In the genomic region with DNA sequence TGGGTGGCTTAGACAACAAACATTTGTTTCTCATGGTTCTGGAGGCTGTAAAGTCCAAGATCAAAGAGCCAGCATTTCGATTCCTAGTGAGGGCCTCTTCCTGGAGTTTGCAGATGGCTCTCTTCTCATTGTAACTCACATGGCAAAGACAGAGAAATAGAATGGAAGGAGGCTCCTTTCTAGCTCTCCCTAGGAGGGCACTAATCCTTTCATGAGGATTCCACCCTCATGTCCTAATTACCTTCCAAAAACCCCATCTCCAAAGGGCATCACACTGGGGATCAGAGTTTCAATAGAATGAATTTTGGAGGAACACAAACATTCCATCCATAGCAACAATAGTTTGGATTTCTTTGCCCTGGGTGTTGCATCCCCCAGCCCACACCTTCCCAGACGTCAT, we compare ENCODE assay signal across 20 cellular contexts.
DNase-seq lines count a peak whose midpoint lies in the region; ATAC-seq, FAIRE-seq and TF ChIP-seq lines count a peak whose summit lies in the region.
"Had no signal": no experiment of that assay in that cellular context is flagged by ENCODE, and none has a peak within 500 bp of the region (broad histone marks: within the 10 kb centered on the region; RNA-seq: fewer than 3 reads in every experiment).

No MANE protein-coding gene starts in this region.

- no TSS peak for BruUV-seq in HepG2 (replicated peaks; lab: Mats Ljungman, UMichigan)

- no peak for TF ChIP-seq CTCF in HepG2 (CRISPR knock-in tag; IDR thresholded peaks at IDR 0.05)
- TF ChIP-seq CTCF in right lobe of liver (IDR thresholded peaks at IDR 0.05): no peak
- TF ChIP-seq CTCF in neural progenitor cell (IDR thresholded peaks at IDR 0.05): no peak
- TF ChIP-seq CTCF in psoas muscle (IDR thresholded peaks at IDR 0.05): no peak

- in situ Hi-C loops in HepG2 (cut with HindIII; ENCODE audit: extremely low pct_ligation_motif_present, low pct_unique_long_range_greater_than_20kb): no loop called here

- H3K4me3 ChIP-seq in HepG2 (replicated peaks in 1 of 3; ENCODE audit: insufficient read depth in 1 of 3, low read depth in 2 of 3, low read length in 3 of 3) (no peak overlapping the region), right lobe of liver (no peak overlapping the region), ectodermal cell (ENCODE audit: insufficient read depth, low read depth, low read length) (no peak overlapping the region), neural progenitor cell (no peak overlapping the region), psoas muscle (no peak overlapping the region)
- H3K4me3 ChIP-seq: BLaER1 had no signal

- H3K27ac ChIP-seq in HepG2 (ENCODE audit: extremely low read length, insufficient read depth, low read length): no peak overlapping the region
- H3K27ac ChIP-seq in right lobe of liver: no peak overlapping the region
- H3K27ac ChIP-seq in ectodermal cell (ENCODE audit: insufficient read depth, low read depth, low read length, poor library complexity, severe bottlenecking): peak overlapping the region; percentile 45
- peak overlapping the region; percentile 67 for H3K27ac ChIP-seq in neural progenitor cell
- H3K27ac ChIP-seq in psoas muscle: no peak overlapping the region
- H3K27ac ChIP-seq: 22Rv1, BLaER1, HL-60 had no signal

- TF ChIP-seq EP300 in HepG2 (IDR thresholded peaks at IDR 0.05; ENCODE audit: low read depth in 2 of 2, low read length in 2 of 2) (no peak), HepG2 (CRISPR knock-in tag; IDR thresholded peaks at IDR 0.05; ENCODE audit: borderline replicate concordance) (no peak)

- no peak overlapping the region for H3K27ac Mint-ChIP-seq in neural progenitor cell
- H3K27ac Mint-ChIP-seq in activated T-helper 17 cell treated with anti-CD3 and anti-CD28 coated beads, Interleukin-2, amount 50 U/mL, for 72 hours: no peak overlapping the region
- H3K27ac Mint-ChIP-seq: CD8-positive, alpha-beta memory T cell; HFFc6; IgD-negative memory B cell had no signal

- H3K9ac ChIP-seq in HepG2 (ENCODE audit: insufficient read depth, low read depth, low read length): no peak overlapping the region
- no peak overlapping the region for H3K9ac ChIP-seq in neural progenitor cell
- H3K9ac ChIP-seq: BLaER1 had no signal

- H3K4me1 ChIP-seq in HepG2 (ENCODE audit: insufficient read depth, low read length) (peaks cover 29% of the 10 kb centered on the region), right lobe of liver (peaks cover 0 to 22% (median 7%) of the 10 kb centered on the region in 4 donors), ectodermal cell (ENCODE audit: control insufficient read depth, insufficient read depth, low read length) (peaks cover 5% of the 10 kb centered on the region), neural progenitor cell (peaks cover 56% of the 10 kb centered on the region), psoas muscle (no peaks in the 10 kb centered on the region)
- H3K4me1 ChIP-seq: BLaER1, Caco-2 had no signal

- H3K36me3 Mint-ChIP-seq in neural progenitor cell: peaks cover 2% of the 10 kb centered on the region
- H3K36me3 Mint-ChIP-seq in activated T-helper 17 cell treated with anti-CD3 and anti-CD28 coated beads, Interleukin-2, amount 50 U/mL, for 72 hours (ENCODE audit: low read depth): no peaks in the 10 kb centered on the region
- H3K36me3 Mint-ChIP-seq: CD8-positive, alpha-beta memory T cell; IgD-negative memory B cell had no signal

- H3K4me1 Mint-ChIP-seq in neural progenitor cell: peaks cover 46% of the 10 kb centered on the region
- no peaks in the 10 kb centered on the region for H3K4me1 Mint-ChIP-seq in activated T-helper 17 cell treated with anti-CD3 and anti-CD28 coated beads, Interleukin-2, amount 50 U/mL, for 72 hours
- H3K4me1 Mint-ChIP-seq: CD8-positive, alpha-beta memory T cell had no signal

- TF ChIP-seq POLR2A in HepG2 (IDR thresholded peaks at IDR 0.05; ENCODE audit: insufficient read depth in 1 of 2, low read depth in 2 of 2, low read length in 2 of 2) (no peak), right lobe of liver (IDR thresholded peaks at IDR 0.05) (no peak)

- WGBS in HepG2 (ENCODE audit: low lambda C conversion rate): 8% methylated on average over 2 of the region's 2 CpGs
- WGBS in right lobe of liver (ENCODE audit: insufficient coverage, low coverage, low lambda C conversion rate, missing lambda C conversion rate): 89% methylated on average over 2 of the region's 2 CpGs
- WGBS in ectodermal cell, 2 experiments: 13 to 17% methylated on average over 1 of the region's 2 CpGs
- 78 to 82% (median 80%) methylated on average over 2 of the region's 2 CpGs for WGBS in psoas muscle, 3 donors

- peaks cover 43% of the 10 kb centered on the region for H3F3A ChIP-seq in neural progenitor cell (ENCODE audit: low read depth)

- H2AFZ ChIP-seq in HepG2 (ENCODE audit: low read length): no peak overlapping the region
- H2AFZ ChIP-seq in neural progenitor cell (replicated peaks): no peak overlapping the region

- H3K4me3 Mint-ChIP-seq in neural progenitor cell: no peak overlapping the region
- no peak overlapping the region for H3K4me3 Mint-ChIP-seq in activated T-helper 17 cell treated with anti-CD3 and anti-CD28 coated beads, Interleukin-2, amount 50 U/mL, for 72 hours
- H3K4me3 Mint-ChIP-seq: CD8-positive, alpha-beta memory T cell; HFFc6; IgD-negative memory B cell had no signal

- no peaks in the 10 kb centered on the region for H3K27me3 ChIP-seq in HepG2 (ENCODE audit: control insufficient read depth in 1 of 2, insufficient read depth in 2 of 2, low read length in 2 of 2)
- no peaks in the 10 kb centered on the region for H3K27me3 ChIP-seq in right lobe of liver
- H3K27me3 ChIP-seq in ectodermal cell (ENCODE audit: control insufficient read depth, insufficient read depth, low read length, poor library complexity, severe bottlenecking): no peaks in the 10 kb centered on the region
- H3K27me3 ChIP-seq in neural progenitor cell: no peaks in the 10 kb centered on the region
- H3K27me3 ChIP-seq in psoas muscle (ENCODE audit: insufficient read depth in 3 of 3, low read length in 2 of 3): no peaks in the 10 kb centered on the region
- H3K27me3 ChIP-seq: BLaER1 had no signal

- no peak for ATAC-seq in HepG2
- ATAC-seq in right lobe of liver: no peak
- no peak for ATAC-seq in psoas muscle
- no peak for ATAC-seq in SK-N-SH treated with all-trans-retinoic acid at 6 μM for 48 hours
- ATAC-seq in activated T-helper 17 cell treated with anti-CD3 and anti-CD28 coated beads, Interleukin-2, amount 50 U/mL, for 72 hours (replicated peaks): no peak

- no peak for FAIRE-seq in HepG2 (lab: Jason Lieb, UNC)
- FAIRE-seq: GM12892, GM19239, H1 had no signal

- intact Hi-C loops in HepG2 (cut with micrococcal nuclease; ENCODE audit: unreplicated experiment) (no loop called here), right lobe of liver (cut with DNase I) (no loop called here), psoas muscle (cut with DNase I) (no loop called here)

- POLR2A ChIA-PET in HepG2 (lab: Yijun Ruan, JAX): no interaction called here

- H3K9me3 ChIP-seq in HepG2 (ENCODE audit: low read length) (peaks cover 32% of the 10 kb centered on the region), right lobe of liver (no peaks in the 10 kb centered on the region), ectodermal cell (ENCODE audit: control insufficient read depth, low read length) (no peaks in the 10 kb centered on the region), neural progenitor cell (ENCODE audit: low read depth) (no peaks in the 10 kb centered on the region), psoas muscle (no peaks in the 10 kb centered on the region)
- H3K9me3 ChIP-seq: BLaER1, Caco-2 had no signal

- no peak for TF ChIP-seq RAD21 in HepG2 (CRISPR knock-in tag; IDR thresholded peaks at IDR 0.05)

- H3K4me2 ChIP-seq in HepG2 (ENCODE audit: low read depth, low read length) (no peak overlapping the region), neural progenitor cell (no peak overlapping the region)
- H3K4me2 ChIP-seq: BLaER1 had no signal

- CTCF ChIA-PET in HepG2 (lab: Yijun Ruan, JAX; ENCODE audit: low intra/inter-chr PET ratio, low total read pairs): no interaction called here

- peaks cover 3% of the 10 kb centered on the region for H3K27me3 Mint-ChIP-seq in neural progenitor cell (ENCODE audit: insufficient read depth, low read depth)
- H3K27me3 Mint-ChIP-seq in activated T-helper 17 cell treated with anti-CD3 and anti-CD28 coated beads, Interleukin-2, amount 50 U/mL, for 72 hours: no peaks in the 10 kb centered on the region
- H3K27me3 Mint-ChIP-seq: CD8-positive, alpha-beta memory T cell; IgD-negative memory B cell had no signal

- H4K20me1 ChIP-seq in HepG2 (ENCODE audit: insufficient read depth, low read length) (no peaks in the 10 kb centered on the region), neural progenitor cell (ENCODE audit: low read depth) (no peaks in the 10 kb centered on the region)
- H4K20me1 ChIP-seq: BLaER1 had no signal

- H3K79me2 ChIP-seq in HepG2 (ENCODE audit: insufficient read depth, low read length): no peaks in the 10 kb centered on the region
- H3K79me2 ChIP-seq in neural progenitor cell (ENCODE audit: low read depth): no peaks in the 10 kb centered on the region

- H3K36me3 ChIP-seq in HepG2 (replicated peaks in 1 of 2; ENCODE audit: control insufficient read depth in 1 of 2, insufficient read depth in 2 of 2, low read length in 2 of 2) (no peaks in the 10 kb centered on the region), right lobe of liver (no peaks in the 10 kb centered on the region), ectodermal cell (ENCODE audit: control insufficient read depth, insufficient read depth, low read length) (no peaks in the 10 kb centered on the region), neural progenitor cell (no peaks in the 10 kb centered on the region), psoas muscle (ENCODE audit: insufficient read depth in 1 of 2, low read depth in 1 of 2) (no peaks in the 10 kb centered on the region)
- H3K36me3 ChIP-seq: BLaER1 had no signal

- H3K9me3 Mint-ChIP-seq in neural progenitor cell: peaks cover 14% of the 10 kb centered on the region
- H3K9me3 Mint-ChIP-seq in activated T-helper 17 cell treated with anti-CD3 and anti-CD28 coated beads, Interleukin-2, amount 50 U/mL, for 72 hours: peaks cover 4% of the 10 kb centered on the region
- H3K9me3 Mint-ChIP-seq: CD8-positive, alpha-beta memory T cell; HFFc6 had no signal

- DNase-seq in HepG2 (ENCODE audit: low spot score): no peak
- DNase-seq in right lobe of liver: no peak
- DNase-seq in neural progenitor cell (ENCODE audit: low spot score): peak; percentile 72
- no peak for DNase-seq in psoas muscle
- DNase-seq: Caco-2; CD8-positive, alpha-beta memory T cell; DND-41; GDM1; HCEC 1CT; HFFc6 had no signal

TF ChIP-seq in HepG2, 621 proteins besides CTCF, POLR2A, EP300 and RAD21 (continues in another document):
- TF ChIP-seq SP5 (CRISPR knock-in tag; IDR thresholded peaks at IDR 0.05; ENCODE audit: borderline replicate concordance, low read depth) (no peak), HCFC1 (IDR thresholded peaks at IDR 0.05; ENCODE audit: low read depth, low read length) (no peak), ZNF564 (CRISPR knock-in tag; IDR thresholded peaks at IDR 0.05) (peak; percentile 39; the same call in 1 of the 2 replicates), FOXM1 (CRISPR knock-in tag; IDR thresholded peaks at IDR 0.05) (no peak)

TF ChIP-seq in SK-N-SH treated with all-trans-retinoic acid at 6 μM for 48 hours, 23 proteins besides CTCF, POLR2A, EP300 and RAD21 (continues in another document):
- no peak for TF ChIP-seq ZFP3 (CRISPR knock-in tag; IDR thresholded peaks at IDR 0.05)

Comparison
In these comparisons a context has a peak if more than half of its experiments do, and no peak if none do; other contexts are left out.
1. H3K27ac ChIP-seq: peak in ectodermal cell (single experiment) and neural progenitor cell (single experiment); none in HepG2 (single experiment), right lobe of liver (0 of 3) and psoas muscle (single experiment).